8 cellular contexts compared by ENCODE assay signal in genomic region chrX:153708415-153708814, GRCh38. TPM values are rescaled to one million over a fixed set of nuclear protein-coding genes. Genes with fewer than 3 reads are reported as not detected.
A peak's percentile ranks its signal among the peaks of the same experiment; 100 is the strongest.
DNase-seq lines count a peak whose midpoint lies in the region; ATAC-seq, FAIRE-seq and TF ChIP-seq lines count a peak whose summit lies in the region.

No MANE protein-coding gene starts in this region.

- DNase-seq in DMS 273 treated with DMSO at 0.1 percent for 48 hours (lab: John Stamatoyannopoulos, UW) (peak; percentile 47), HTR-8/SVneo (ENCODE audit: insufficient read length, low spot score) (peak; percentile 51), SK-N-DZ (ENCODE audit: low spot score) (peak; percentile 62), bronchial epithelial cell (ENCODE audit: low read depth) (peak; percentile 87), kidney tubule cell (ENCODE audit: low spot score) (peak; percentile 94)
- DNase-seq in stimulated activated CD8-positive, alpha-beta memory T cell treated with anti-CD3 and anti-CD28 coated beads, Interleukin-4, amount 100 ng/mL, for 48 hours, result peak; percentile 57

- ATAC-seq in HG03565 (IDR thresholded peaks at IDR 0.05; ENCODE audit: unreplicated experiment), result no peak
- no peak for ATAC-seq in GM18907 (IDR thresholded peaks at IDR 0.05; ENCODE audit: unreplicated experiment)

- TF ChIP-seq CTCF in bronchial epithelial cell (IDR thresholded peaks at IDR 0.05; ENCODE audit: insufficient read depth, low read length, severe bottlenecking), result peak; percentile 66

- no peaks in the 10 kb centered on the region for H3K27me3 ChIP-seq in bronchial epithelial cell (ENCODE audit: control insufficient read depth, insufficient read depth, low read length)

- H3K36me3 ChIP-seq in bronchial epithelial cell (ENCODE audit: control insufficient read depth, insufficient read depth, low read length), result peaks cover 2% of the 10 kb centered on the region

- no peak overlapping the region for H3K4me3 ChIP-seq in bronchial epithelial cell (ENCODE audit: low read depth, low read length)

- FAIRE-seq in HTR-8/SVneo (lab: Jason Lieb, UNC) (no peak), bronchial epithelial cell (lab: Jason Lieb, UNC) (no peak)

RNA-seq across cellular contexts. Expression of gene BCAP31, which starts 15.8 kb away (rescaled TPM):
- 136 and 164 TPM in 2 replicates for polyA plus RNA-seq in SK-N-DZ (2014; cell fraction: cytosol; rRNA removed)
- 43.7 and 77.0 TPM in 2 replicates for polyA plus RNA-seq in SK-N-DZ (2014; cell fraction: nucleus; rRNA removed)
- 300 and 322 TPM in 2 replicates for total RNA-seq in bronchial epithelial cell

RNA-seq across cellular contexts. Expression of gene ABCD1, which starts 16.2 kb away (rescaled TPM):
- polyA plus RNA-seq in SK-N-DZ (2014; cell fraction: cytosol; rRNA removed), result 7.7 and 10.2 TPM in 2 replicates
- 12.3 and 13.9 TPM in 2 replicates for polyA plus RNA-seq in SK-N-DZ (2014; cell fraction: nucleus; rRNA removed)
- total RNA-seq in bronchial epithelial cell, result 1.7 and 1.8 TPM in 2 replicates

RNA-seq across cellular contexts. Expression of gene SLC6A8, which starts 20.7 kb away (rescaled TPM):
- 18.4 and 31.5 TPM in 2 replicates for polyA plus RNA-seq in SK-N-DZ (2014; cell fraction: cytosol; rRNA removed)
- polyA plus RNA-seq in SK-N-DZ (2014; cell fraction: nucleus; rRNA removed), result 71.2 and 118 TPM in 2 replicates
- 42.4 and 49.3 TPM in 2 replicates for total RNA-seq in bronchial epithelial cell

RNA-seq across cellular contexts. Expression of gene PNCK, which starts 34.8 kb away (rescaled TPM):
- 3.5 and 6.9 TPM in 2 replicates for polyA plus RNA-seq in SK-N-DZ (2014; cell fraction: cytosol; rRNA removed)
- 33.5 and 43.9 TPM in 2 replicates for polyA plus RNA-seq in SK-N-DZ (2014; cell fraction: nucleus; rRNA removed)
- total RNA-seq in bronchial epithelial cell, result 1.5 and 2.1 TPM in 2 replicates

RNA-seq across cellular contexts. Expression of gene PLXNB3, which starts 55.6 kb away (rescaled TPM):
- polyA plus RNA-seq in SK-N-DZ (2014; cell fraction: cytosol; rRNA removed), result 0.53 and 1.4 TPM in 2 replicates
- polyA plus RNA-seq in SK-N-DZ (2014; cell fraction: nucleus; rRNA removed), result 6.2 and 8.0 TPM in 2 replicates
- 4.5 and 5.4 TPM in 2 replicates for total RNA-seq in bronchial epithelial cell
